Comparison of ENCODE assay signal across 7 cellular contexts in the genomic region with DNA sequence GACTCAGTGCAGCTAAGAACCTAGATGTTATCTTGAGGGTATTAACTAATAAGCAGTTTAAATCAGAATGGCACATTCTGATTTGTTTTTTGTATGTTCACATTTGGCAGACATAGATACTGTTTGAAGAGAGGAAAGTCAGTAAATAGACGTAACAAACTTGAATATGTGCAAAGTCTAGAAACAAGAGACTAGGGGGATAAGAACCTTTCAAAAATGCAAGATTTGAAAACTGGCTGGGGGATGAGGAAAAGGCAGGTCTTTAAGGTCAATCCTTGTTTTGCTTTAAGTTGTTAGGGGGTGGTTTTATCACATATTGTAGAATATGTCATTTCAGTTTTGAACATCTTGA.
DNase-seq lines count a peak whose midpoint lies in the region; ATAC-seq, FAIRE-seq and TF ChIP-seq lines count a peak whose summit lies in the region.
"Not testable (repeated sequence)": the region's sequence is repeated elsewhere in the genome, so short reads cannot be mapped to it uniquely, and the experiment has no call there.

No MANE protein-coding gene starts in this region.

- H3K4me2 ChIP-seq in OCI-LY7 (ENCODE audit: low read length) (peak overlapping the region; percentile 71), K562 (ENCODE audit: insufficient read depth, low read length) (peak overlapping the region; percentile 28)

- H3K27me3 Mint-ChIP-seq in activated CD4-positive, alpha-beta memory T cell treated with anti-CD3 and anti-CD28 coated beads, Interleukin-2, amount 10 ng/mL, durations not matched to agents 7 days and 5 days: peaks cover 24% of the 10 kb centered on the region
- H3K27me3 Mint-ChIP-seq in mesothelial cell of epicardium (ENCODE audit: low read depth): peaks cover 47% of the 10 kb centered on the region

- not testable (repeated sequence) for ATAC-seq in K562

- not testable (repeated sequence) for TF ChIP-seq CTCF in OCI-LY7 (conservative IDR thresholded peaks at IDR 0.05; ENCODE audit: low read length); K562 (IDR thresholded peaks at IDR 0.05 in 2 of 3, conservative IDR thresholded peaks at IDR 0.05 in 1 of 3; ENCODE audit: insufficient read depth in 2 of 3, low read depth in 1 of 3, low read length in 3 of 3); mesothelial cell of epicardium (IDR thresholded peaks at IDR 0.05; ENCODE audit: unreplicated experiment)

- not testable (repeated sequence) for H3K9me3 Mint-ChIP-seq in activated CD4-positive, alpha-beta memory T cell treated with anti-CD3 and anti-CD28 coated beads, Interleukin-2, amount 10 ng/mL, durations not matched to agents 7 days and 5 days; mesothelial cell of epicardium

- H3K9me3 ChIP-seq in HAP-1; OCI-LY7 (ENCODE audit: low read length); K562 (replicated peaks; ENCODE audit: control insufficient read depth, insufficient read depth, low read depth, low read length): not testable (repeated sequence)

- TF ChIP-seq POLR2A in K562 (conservative IDR thresholded peaks at IDR 0.05): not testable (repeated sequence)

- H2AFZ ChIP-seq in OCI-LY7 (ENCODE audit: low read length) (peak overlapping the region; percentile 66; the same call in 1 of the 2 replicates), K562 (ENCODE audit: low read depth, low read length) (peak overlapping the region; percentile 46)

- peak overlapping the region; percentile 49 for H3K4me3 ChIP-seq in HAP-1
- peak overlapping the region; percentile 79 for H3K4me3 ChIP-seq in OCI-LY7 (ENCODE audit: low read depth, low read length, poor library complexity, severe bottlenecking)
- H3K4me3 ChIP-seq in K562: peak overlapping the region; percentile 87
- H3K4me3 ChIP-seq in skeletal muscle cell (ENCODE audit: low read depth, low read length): peak overlapping the region; percentile 50

- POLR2A ChIA-PET in OCI-LY7 (lab: Charles Lee) (interaction anchor here (1.3 to 2.3 kb wide), 3 partner anchors 10 to 137 kb away, joined by 7 to 13 read pairs (median 8); a partner anchor contains a TSS), K562 (lab: Yijun Ruan, JAX) (interaction anchor here (0.7 kb wide), 2 partner anchors 606 to 653 kb away, joined by 3 to 4 read pairs; no protein-coding TSS in a partner anchor)
- POLR2A ChIA-PET in activated CD4-positive, alpha-beta memory T cell treated with anti-CD3 and anti-CD28 coated beads, Interleukin-2, amount 10 ng/mL, durations not matched to agents 7 days and 5 days (lab: Charles Lee): interaction anchor here (0.7 kb wide), 1 partner anchor 510 kb away, joined by 5 read pairs; no protein-coding TSS in a partner anchor

- H3K9ac ChIP-seq in K562 (ENCODE audit: insufficient read depth in 1 of 2, low read depth in 2 of 2, low read length in 2 of 2): peak overlapping the region; percentile 60 to 94; a peak in 3 of 4 replicates

- TF ChIP-seq RAD21 in K562 (CRISPR knock-in tag; conservative IDR thresholded peaks at IDR 0.05 in 1 of 2, IDR thresholded peaks at IDR 0.05 in 1 of 2): not testable (repeated sequence)

- 24% methylated on average over 1 of the region's 1 CpG for WGBS in K562 (ENCODE audit: insufficient coverage, low coverage, missing lambda C conversion rate)

- H3K36me3 Mint-ChIP-seq in activated CD4-positive, alpha-beta memory T cell treated with anti-CD3 and anti-CD28 coated beads, Interleukin-2, amount 10 ng/mL, durations not matched to agents 7 days and 5 days (ENCODE audit: low read depth); mesothelial cell of epicardium: not testable (repeated sequence)

- BruUV-seq in OCI-LY7 (replicated peaks; lab: Mats Ljungman, UMichigan); K562 (replicated peaks; lab: Mats Ljungman, UMichigan): not testable (repeated sequence)

- H3K9me1 ChIP-seq in K562 (ENCODE audit: control insufficient read depth, insufficient read depth, low read length): not testable (repeated sequence)

- peaks cover 24% of the 10 kb centered on the region for H3K79me2 ChIP-seq in OCI-LY7 (ENCODE audit: insufficient read depth, low read depth, low read length)
- not testable (repeated sequence) for H3K79me2 ChIP-seq in K562 (ENCODE audit: control insufficient read depth, insufficient read depth, low read length)

- CTCF ChIA-PET in OCI-LY7 (lab: Charles Lee; ENCODE audit: unreplicated experiment); activated CD4-positive, alpha-beta memory T cell treated with anti-CD3 and anti-CD28 coated beads, Interleukin-2, amount 10 ng/mL, durations not matched to agents 7 days and 5 days (lab: Charles Lee); K562 (lab: Yijun Ruan, JAX; ENCODE audit: low intra/inter-chr PET ratio): not testable (repeated sequence)

- not testable (repeated sequence) for H3K4me1 ChIP-seq in HAP-1
- H3K4me1 ChIP-seq in OCI-LY7 (ENCODE audit: insufficient read depth, low read length, poor library complexity, severe bottlenecking) (peaks cover 11% of the 10 kb centered on the region), K562 (replicated peaks in 1 of 2; ENCODE audit: control insufficient read depth in 2 of 2, insufficient read depth in 2 of 2, low read length in 2 of 2) (peaks cover 0 to 17% of the 10 kb centered on the region in 2 experiments; a peak in 2 of 5 replicates)

- peaks cover 21% of the 10 kb centered on the region for H3K27me3 ChIP-seq in HAP-1 (ENCODE audit: low read depth)
- H3K27me3 ChIP-seq in K562 (ENCODE audit: control insufficient read depth in 2 of 2, insufficient read depth in 2 of 2, low read length in 2 of 2): not testable (repeated sequence)

- not testable (repeated sequence) for FAIRE-seq in K562 (lab: Jason Lieb, UNC)

- H3K9me2 ChIP-seq in OCI-LY7 (ENCODE audit: insufficient read depth, low read length): not testable (repeated sequence)

- peak overlapping the region; percentile 69 for H3K27ac ChIP-seq in OCI-LY7 (ENCODE audit: low read depth, low read length, poor library complexity, severe bottlenecking)
- not testable (repeated sequence) for H3K27ac ChIP-seq in K562 (ENCODE audit: extremely low read depth, low read depth, low read length)

- peak overlapping the region; percentile 41 for H3K4me3 Mint-ChIP-seq in activated CD4-positive, alpha-beta memory T cell treated with anti-CD3 and anti-CD28 coated beads, Interleukin-2, amount 10 ng/mL, durations not matched to agents 7 days and 5 days
- peak overlapping the region; percentile 60 for H3K4me3 Mint-ChIP-seq in mesothelial cell of epicardium

- intact Hi-C loops in OCI-LY7 (cut with micrococcal nuclease; ENCODE audit: unreplicated experiment): loop anchor here (2.0 kb wide), 1 partner anchor 33 kb away; no protein-coding TSS in a partner anchor
- intact Hi-C loops in K562 (cut with micrococcal nuclease): not testable (repeated sequence)

- in situ Hi-C loops in HAP-1 (cut with MboI; ENCODE audit: low sequenced_read_pairs): not testable (repeated sequence)
- in situ Hi-C loops in K562 (cut with MboI): loop anchor here (10.0 kb wide), 1 partner anchor 395 kb away; no protein-coding TSS in a partner anchor

- H3K36me3 ChIP-seq in HAP-1 (replicated peaks); OCI-LY7 (ENCODE audit: insufficient read depth, low read length); K562 (ENCODE audit: control insufficient read depth, insufficient read depth, low read length): not testable (repeated sequence)

- not testable (repeated sequence) for H3K4me1 Mint-ChIP-seq in activated CD4-positive, alpha-beta memory T cell treated with anti-CD3 and anti-CD28 coated beads, Interleukin-2, amount 10 ng/mL, durations not matched to agents 7 days and 5 days; mesothelial cell of epicardium

- not testable (repeated sequence) for TF ChIP-seq EP300 in K562 (IDR thresholded peaks at IDR 0.05; ENCODE audit: low read length)

- not testable (repeated sequence) for DNase-seq in HAP-1 (ENCODE audit: low spot score in 2 of 2); OCI-LY7 (ENCODE audit: low spot score); activated CD4-positive, alpha-beta memory T cell treated with anti-CD3 and anti-CD28 coated beads, Interleukin-2, amount 10 ng/mL, durations not matched to agents 7 days and 5 days; K562 (ENCODE audit: extremely low read depth in 1 of 4, low spot score in 3 of 4); mesothelial cell of epicardium (ENCODE audit: low spot score in 2 of 2, unreplicated experiment in 2 of 2); skeletal muscle cell (ENCODE audit: low read depth)
- peak; percentile 1 for DNase-seq in fibroblast of peridontal ligament (ENCODE audit: extremely low read depth)

- H4K20me1 ChIP-seq in OCI-LY7 (ENCODE audit: insufficient read depth, low read length); K562 (replicated peaks; ENCODE audit: control insufficient read depth, insufficient read depth, low read length): not testable (repeated sequence)

- peak overlapping the region; percentile 0 for H3K27ac Mint-ChIP-seq in activated CD4-positive, alpha-beta memory T cell treated with anti-CD3 and anti-CD28 coated beads, Interleukin-2, amount 10 ng/mL, durations not matched to agents 7 days and 5 days
- H3K27ac Mint-ChIP-seq in mesothelial cell of epicardium: not testable (repeated sequence)

TF ChIP-seq in K562, 482 proteins besides CTCF, POLR2A, EP300 and RAD21:
- TF ChIP-seq KDM1A (IDR thresholded peaks at IDR 0.05): peak; percentile 31 to 50; a peak in 1 of 4 replicates
- peak; percentile 99 for TF ChIP-seq EZH2 (IDR thresholded peaks at IDR 0.05; ENCODE audit: borderline replicate concordance, low read depth, low read length)
